Comparison of ENCODE assay signal across 12 cellular contexts in the genomic region with DNA sequence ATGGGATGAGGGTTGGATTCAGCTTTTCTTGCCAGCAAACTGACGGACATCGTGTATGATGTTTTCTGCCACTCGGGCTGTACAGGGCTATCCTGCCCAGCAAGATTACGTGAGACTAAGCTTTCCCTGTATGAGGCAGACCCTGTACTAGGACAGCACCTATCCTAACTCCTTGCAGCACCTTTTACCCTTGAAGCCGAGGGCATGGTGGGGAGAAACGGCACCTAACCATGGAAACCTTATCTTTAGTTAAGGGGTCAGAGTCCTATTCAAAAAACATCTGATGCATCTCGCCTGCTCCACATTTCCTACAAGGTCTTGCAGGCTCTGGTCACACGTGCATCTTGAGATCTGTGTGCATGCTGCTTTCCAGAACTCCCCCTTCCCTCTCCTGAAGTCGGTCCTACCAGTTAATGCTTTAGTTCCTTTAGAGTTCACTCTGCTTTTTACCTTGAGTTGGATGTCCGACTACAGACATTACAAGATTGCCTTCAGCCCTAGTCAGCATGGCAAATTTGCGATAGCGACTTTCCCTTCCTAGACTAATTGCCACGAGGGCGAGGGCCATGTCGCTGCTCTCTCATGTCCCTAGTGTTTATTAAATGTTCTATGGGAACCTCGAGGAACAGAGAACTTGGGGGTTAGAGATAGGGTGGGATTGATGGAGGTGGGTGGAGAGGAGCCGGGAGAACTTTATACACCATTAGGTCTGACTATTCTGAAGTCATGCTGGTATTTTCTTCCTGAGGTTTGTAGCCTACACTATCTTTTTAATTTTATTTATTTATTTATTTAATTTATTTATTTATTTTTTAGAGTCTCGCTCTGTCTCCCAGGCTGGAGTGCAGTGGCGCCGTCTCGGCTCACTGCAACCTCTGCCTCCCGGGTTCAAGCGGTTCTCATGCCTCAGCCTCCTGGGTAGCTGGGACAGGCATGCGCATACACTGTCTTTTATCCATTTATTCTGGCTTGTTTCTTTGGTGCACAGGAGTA. TPM values are rescaled to one million over a fixed set of nuclear protein-coding genes. Genes with fewer than 3 reads are reported as not detected.
DNase-seq lines count a peak whose midpoint lies in the region; ATAC-seq, FAIRE-seq and TF ChIP-seq lines count a peak whose summit lies in the region.
"Had no signal": no experiment of that assay in that cellular context is flagged by ENCODE, and none has a peak within 500 bp of the region (broad histone marks: within the 10 kb centered on the region; RNA-seq: fewer than 3 reads in every experiment).

No MANE protein-coding gene starts in this region.

- TF ChIP-seq POLR2A in H54 (IDR thresholded peaks at IDR 0.05; ENCODE audit: low read depth, low read length), result no peak

- FAIRE-seq in H54 (lab: Jason Lieb, UNC), result no peak

- TF ChIP-seq CTCF in HEK293 (tag by site-specific recombination; IDR thresholded peaks at IDR 0.05), result no peak

- peaks cover 43 to 54% (median 44%) of the 10 kb centered on the region in 3 donors for H3K4me1 Mint-ChIP-seq in naive B cell

- H3K36me3 ChIP-seq in HEK293 (ENCODE audit: control insufficient read depth in 2 of 2, insufficient read depth in 1 of 2, low read length in 2 of 2), result peaks cover 23 to 40% of the 10 kb centered on the region in 2 experiments

- intact Hi-C loops in left ventricle myocardium superior (cut with micrococcal nuclease), result no loop called here

- H3K9me3 ChIP-seq in HEK293 (ENCODE audit: control insufficient read depth, insufficient read depth, low read depth, low read length), result no peaks in the 10 kb centered on the region

- H3K9me3 Mint-ChIP-seq in naive B cell, result no peaks in the 10 kb centered on the region
- H3K9me3 Mint-ChIP-seq: activated naive CD8-positive, alpha-beta T cell treated with anti-CD3 and anti-CD28 coated beads, Interleukin-2, amount 10 ng/mL, durations not matched to agents 7 days and 5 days had no signal

- CTCF ChIA-PET in HEK293 (lab: Yijun Ruan, JAX), result interaction anchor here (0.6 kb wide), 1 partner anchor 1123 kb away, joined by 3 read pairs; no protein-coding TSS in a partner anchor

- peak; percentile 10; the same call in 2 of the 3 replicates for ATAC-seq in SK-N-SH treated with all-trans-retinoic acid at 6 μM for 48 hours
- ATAC-seq in naive B cell (ENCODE audit: low read depth in 2 of 2), result no peak
- no peak for ATAC-seq in left ventricle myocardium superior

- H3K4me1 ChIP-seq in HEK293 (ENCODE audit: control insufficient read depth, insufficient read depth, low read length), result peaks cover 3% of the 10 kb centered on the region; the same call in 1 of the 2 replicates

- DNase-seq in DMS53 (lab: John Stamatoyannopoulos, UW) (peak; percentile 54), DMS53 treated with DMSO at 0.1 percent for 48 hours (lab: John Stamatoyannopoulos, UW; ENCODE audit: unreplicated experiment) (no peak), naive B cell (no peak), A172 (ENCODE audit: low spot score) (no peak), left ventricle myocardium superior (no peak), H54 (ENCODE audit: insufficient read length, low spot score) (no peak)
- DNase-seq: 8988T; activated naive CD8-positive, alpha-beta T cell treated with anti-CD3 and anti-CD28 coated beads, Interleukin-2, amount 10 ng/mL, durations not matched to agents 7 days and 5 days; NCI-H226; T-helper 9 cell had no signal

- H3K4me3 Mint-ChIP-seq in naive B cell, result peak overlapping the region in 7 of 8 donors; percentile 86 to 97 (median 92)

- H3K27ac Mint-ChIP-seq in naive B cell, result peak overlapping the region in 5 of 6 donors; percentile 70 to 98 (median 98)

- H3K27me3 Mint-ChIP-seq in naive B cell, result no peaks in the 10 kb centered on the region
- H3K27me3 Mint-ChIP-seq: activated naive CD8-positive, alpha-beta T cell treated with anti-CD3 and anti-CD28 coated beads, Interleukin-2, amount 10 ng/mL, durations not matched to agents 7 days and 5 days had no signal

- POLR2A ChIA-PET in HEK293 (lab: Yijun Ruan, JAX), result no interaction called here

- H3K36me3 Mint-ChIP-seq in naive B cell, result peaks cover 9 to 20% of the 10 kb centered on the region in 2 donors

- no peak overlapping the region for H3K4me3 ChIP-seq in HEK293 (ENCODE audit: low read depth, low read length)

- H3K27ac ChIP-seq in HEK293 (ENCODE audit: extremely low read depth, low read depth, low read length), result no peak overlapping the region

TF ChIP-seq in HEK293, 187 proteins besides CTCF, POLR2A, EP300 and RAD21 (continues in another document):
- TF ChIP-seq SCRT2 (tag by site-specific recombination; IDR thresholded peaks at IDR 0.05) (no peak), ZNF426 (tag by site-specific recombination; IDR thresholded peaks at IDR 0.05) (peak; percentile 56), ZBTB17 (tag by site-specific recombination; IDR thresholded peaks at IDR 0.05) (peak; percentile 92), ZNF654 (tag by site-specific recombination; IDR thresholded peaks at IDR 0.05; ENCODE audit: low read depth) (peak; percentile 16; the same call in 1 of the 2 replicates), ZNF600 (tag by site-specific recombination; IDR thresholded peaks at IDR 0.05) (peak; percentile 91)
- TF ChIP-seq, protein P1, sequence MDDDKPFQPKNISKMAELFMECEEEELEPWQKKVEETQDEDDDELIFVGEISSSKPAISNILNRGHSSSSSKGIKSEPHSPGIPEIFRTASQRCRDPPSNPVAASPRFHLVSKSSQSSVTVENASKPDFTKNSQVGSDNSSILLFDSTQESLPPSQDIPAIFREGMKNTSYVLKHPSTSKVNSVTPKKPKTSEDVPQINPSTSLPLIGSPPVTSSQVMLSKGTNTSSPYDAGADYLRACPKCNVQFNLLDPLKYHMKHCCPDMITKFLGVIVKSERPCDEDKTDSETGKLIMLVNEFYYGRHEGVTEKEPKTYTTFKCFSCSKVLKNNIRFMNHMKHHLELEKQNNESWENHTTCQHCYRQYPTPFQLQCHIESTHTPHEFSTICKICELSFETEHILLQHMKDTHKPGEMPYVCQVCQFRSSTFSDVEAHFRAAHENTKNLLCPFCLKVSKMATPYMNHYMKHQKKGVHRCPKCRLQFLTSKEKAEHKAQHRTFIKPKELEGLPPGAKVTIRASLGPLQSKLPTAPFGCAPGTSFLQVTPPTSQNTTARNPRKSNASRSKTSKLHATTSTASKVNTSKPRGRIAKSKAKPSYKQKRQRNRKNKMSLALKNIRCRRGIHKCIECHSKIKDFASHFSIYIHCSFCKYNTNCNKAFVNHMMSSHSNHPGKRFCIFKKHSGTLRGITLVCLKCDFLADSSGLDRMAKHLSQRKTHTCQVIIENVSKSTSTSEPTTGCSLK (tag by site-specific recombination; IDR thresholded peaks at IDR 0.05), result no peak
- TF ChIP-seq, protein P2, sequence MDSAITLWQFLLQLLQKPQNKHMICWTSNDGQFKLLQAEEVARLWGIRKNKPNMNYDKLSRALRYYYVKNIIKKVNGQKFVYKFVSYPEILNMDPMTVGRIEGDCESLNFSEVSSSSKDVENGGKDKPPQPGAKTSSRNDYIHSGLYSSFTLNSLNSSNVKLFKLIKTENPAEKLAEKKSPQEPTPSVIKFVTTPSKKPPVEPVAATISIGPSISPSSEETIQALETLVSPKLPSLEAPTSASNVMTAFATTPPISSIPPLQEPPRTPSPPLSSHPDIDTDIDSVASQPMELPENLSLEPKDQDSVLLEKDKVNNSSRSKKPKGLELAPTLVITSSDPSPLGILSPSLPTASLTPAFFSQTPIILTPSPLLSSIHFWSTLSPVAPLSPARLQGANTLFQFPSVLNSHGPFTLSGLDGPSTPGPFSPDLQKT (IDR thresholded peaks at IDR 0.05; ENCODE audit: borderline replicate concordance, low read depth, low read length), result no peak

TF ChIP-seq in SK-N-SH treated with all-trans-retinoic acid at 6 μM for 48 hours, 23 proteins besides CTCF, POLR2A, EP300 and RAD21 (continues in another document):
- TF ChIP-seq GLIS3 (CRISPR knock-in tag; IDR thresholded peaks at IDR 0.05) (no peak), BACH2 (CRISPR knock-in tag; IDR thresholded peaks at IDR 0.05; ENCODE audit: borderline replicate concordance) (no peak), PPARA (CRISPR knock-in tag; IDR thresholded peaks at IDR 0.05; ENCODE audit: borderline replicate concordance) (no peak), OSR1 (CRISPR knock-in tag; IDR thresholded peaks at IDR 0.05) (no peak), ISL1 (CRISPR knock-in tag; IDR thresholded peaks at IDR 0.05) (no peak), SNAI2 (CRISPR knock-in tag; IDR thresholded peaks at IDR 0.05) (no peak), ZNF565 (CRISPR knock-in tag; conservative IDR thresholded peaks at IDR 0.05; ENCODE audit: low read depth) (no peak), ESRRG (CRISPR knock-in tag; IDR thresholded peaks at IDR 0.05) (no peak), CSDC2 (CRISPR knock-in tag; IDR thresholded peaks at IDR 0.05) (no peak), ARNTL (CRISPR knock-in tag; IDR thresholded peaks at IDR 0.05; ENCODE audit: borderline replicate concordance, low read depth) (no peak), RARB (CRISPR knock-in tag; IDR thresholded peaks at IDR 0.05) (no peak)
- TF ChIP-seq, protein P3, sequence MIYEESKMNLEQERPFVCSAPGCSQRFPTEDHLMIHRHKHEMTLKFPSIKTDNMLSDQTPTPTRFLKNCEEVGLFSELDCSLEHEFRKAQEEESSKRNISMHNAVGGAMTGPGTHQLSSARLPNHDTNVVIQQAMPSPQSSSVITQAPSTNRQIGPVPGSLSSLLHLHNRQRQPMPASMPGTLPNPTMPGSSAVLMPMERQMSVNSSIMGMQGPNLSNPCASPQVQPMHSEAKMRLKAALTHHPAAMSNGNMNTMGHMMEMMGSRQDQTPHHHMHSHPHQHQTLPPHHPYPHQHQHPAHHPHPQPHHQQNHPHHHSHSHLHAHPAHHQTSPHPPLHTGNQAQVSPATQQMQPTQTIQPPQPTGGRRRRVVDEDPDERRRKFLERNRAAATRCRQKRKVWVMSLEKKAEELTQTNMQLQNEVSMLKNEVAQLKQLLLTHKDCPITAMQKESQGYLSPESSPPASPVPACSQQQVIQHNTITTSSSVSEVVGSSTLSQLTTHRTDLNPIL (CRISPR knock-in tag; IDR thresholded peaks at IDR 0.05; ENCODE audit: low read depth), result no peak

RNA-seq across cellular contexts. Expression of a gene that starts 6.6 kb away (rescaled TPM):
- 100 to 1,000 TPM; 454 to 580 (median 539) TPM for polyA plus RNA-seq in naive B cell (ENCODE audit: low read depth in 6 of 6)
- 719 and 793 TPM in 2 replicates for total RNA-seq in A172 (2014; rRNA removed; shearing (Covaris generic))
- total RNA-seq in left ventricle myocardium superior, result 248 TPM

RNA-seq across cellular contexts. Expression of a gene that starts 39.4 kb away (rescaled TPM):
- polyA plus RNA-seq in naive B cell (ENCODE audit: low read depth in 6 of 6), result 1 to 10 TPM in 5 of 6 donors, under 1 TPM in 1; 0.26 to 5.8 (median 5.4) TPM
- total RNA-seq in A172 (2014; rRNA removed; shearing (Covaris generic)), result 45.1 and 50.5 TPM in 2 replicates
- 12.1 TPM for total RNA-seq in left ventricle myocardium superior
